ENCODE assay signal across 27 cellular contexts in the genomic region with DNA sequence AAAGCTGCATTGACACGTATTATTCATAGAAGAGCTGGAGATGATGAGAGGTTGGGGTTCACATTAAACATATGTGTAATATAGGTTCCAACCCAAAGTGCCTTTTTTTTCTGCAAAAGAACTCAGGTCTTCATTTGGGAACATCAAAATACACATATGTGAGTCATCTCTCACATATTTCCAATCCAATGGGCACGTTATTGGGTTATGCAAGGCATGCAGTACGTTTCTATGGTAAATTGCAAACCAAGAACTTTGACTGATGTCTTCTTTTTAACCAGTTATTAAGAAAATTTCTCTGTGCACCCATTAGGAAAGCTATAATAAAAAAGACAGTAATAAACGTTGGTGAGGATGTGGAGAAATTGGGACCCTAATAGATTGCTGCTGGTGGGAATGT.
DNase-seq lines count a peak whose midpoint lies in the region; ATAC-seq, FAIRE-seq and TF ChIP-seq lines count a peak whose summit lies in the region.
"Had no signal": no experiment of that assay in that cellular context is flagged by ENCODE, and none has a peak within 500 bp of the region (broad histone marks: within the 10 kb centered on the region; RNA-seq: fewer than 3 reads in every experiment).

No MANE protein-coding gene starts in this region.

- TF ChIP-seq RAD21 in A549 (conservative IDR thresholded peaks at IDR 0.05 in 1 of 2, IDR thresholded peaks at IDR 0.05 in 1 of 2): no peak

- H3K27ac ChIP-seq in A549: no peak overlapping the region
- H3K27ac ChIP-seq: BLaER1 treated with 17β-estradiol and CSF1 and Interleukin-3, amounts not matched to agents 10 nM and 100 nM had no signal

- no peaks in the 10 kb centered on the region for H3K9me3 Mint-ChIP-seq in activated T-helper 2 cell treated with anti-CD3 and anti-CD28 coated beads, Interferon-gamma antibody, Interleukin-2, Interleukin-4, amounts not matched to agents 10 μg/mL and 5 μg/mL and 100 μg/mL, durations not matched to agents 14 hours and 24 hours and 36 hours
- H3K9me3 Mint-ChIP-seq: CD4-positive, alpha-beta T cell had no signal

- DNase-seq in A549 (ENCODE audit: low read depth in 1 of 2, low spot score in 1 of 2): no peak
- DNase-seq in LHCN-M2 (ENCODE audit: low read depth): peak; percentile 29
- peak; percentile 28 for DNase-seq in astrocyte of the hippocampus (ENCODE audit: low read depth, low spot score)
- DNase-seq in glomerular visceral epithelial cell (ENCODE audit: extremely low spot score): peak; percentile 31
- DNase-seq in activated T-helper 2 cell treated with anti-CD3 and anti-CD28 coated beads, Interferon-gamma antibody, Interleukin-2, Interleukin-4, amounts not matched to agents 10 μg/mL and 5 μg/mL and 100 μg/mL, durations not matched to agents 14 hours and 24 hours and 36 hours (ENCODE audit: low spot score): no peak
- no peak for DNase-seq in T-helper 9 cell
- no peak for DNase-seq in NCI-H1694 (lab: John Stamatoyannopoulos, UW)
- DNase-seq in GM10248 (ENCODE audit: extremely low spot score): no peak
- DNase-seq: 8988T; AML-193; CD4-positive, alpha-beta T cell; HCEC 1CT; KBM-7; NCI-H1048; NCI-H1417; NCI-H1694 treated with DMSO at 0.1 percent for 48 hours; NCI-H2081 treated with DMSO at 0.1 percent for 48 hours; NCI-H2171; NCI-H524; NCI-H774; Right ventricle myocardium superior; RPMI8226 had no signal

- H3K4me3 ChIP-seq in A549: no peak overlapping the region
- H3K4me3 ChIP-seq: BLaER1 treated with 17β-estradiol and CSF1 and Interleukin-3, amounts not matched to agents 10 nM and 100 nM had no signal

- no peak overlapping the region for H3K4me3 Mint-ChIP-seq in activated T-helper 2 cell treated with anti-CD3 and anti-CD28 coated beads, Interferon-gamma antibody, Interleukin-2, Interleukin-4, amounts not matched to agents 10 μg/mL and 5 μg/mL and 100 μg/mL, durations not matched to agents 14 hours and 24 hours and 36 hours (ENCODE audit: low read depth)
- H3K4me3 Mint-ChIP-seq: CD4-positive, alpha-beta T cell had no signal

- H3K4me1 Mint-ChIP-seq in activated T-helper 2 cell treated with anti-CD3 and anti-CD28 coated beads, Interferon-gamma antibody, Interleukin-2, Interleukin-4, amounts not matched to agents 10 μg/mL and 5 μg/mL and 100 μg/mL, durations not matched to agents 14 hours and 24 hours and 36 hours (ENCODE audit: low read depth): no peaks in the 10 kb centered on the region

- H3K27ac Mint-ChIP-seq in activated T-helper 2 cell treated with anti-CD3 and anti-CD28 coated beads, Interferon-gamma antibody, Interleukin-2, Interleukin-4, amounts not matched to agents 10 μg/mL and 5 μg/mL and 100 μg/mL, durations not matched to agents 14 hours and 24 hours and 36 hours: no peak overlapping the region
- H3K27ac Mint-ChIP-seq: CD4-positive, alpha-beta T cell had no signal

- peak overlapping the region; percentile 28; the same call in 1 of the 3 replicates for H3K4me2 ChIP-seq in A549
- H3K4me2 ChIP-seq: BLaER1 treated with 17β-estradiol and CSF1 and Interleukin-3, amounts not matched to agents 10 nM and 100 nM had no signal

- TF ChIP-seq EP300 in A549 (IDR thresholded peaks at IDR 0.05): no peak

- CTCF ChIA-PET in A549 (lab: Yijun Ruan, JAX): interaction anchor here (0.9 kb wide), 1 partner anchor 47 kb away, joined by 4 read pairs; no protein-coding TSS in a partner anchor
- CTCF ChIA-PET in GM10248 (lab: Yijun Ruan, JAX): no interaction called here

- no peaks in the 10 kb centered on the region for H3K9me3 ChIP-seq in A549

- TF ChIP-seq POLR2A in A549 (IDR thresholded peaks at IDR 0.05; ENCODE audit: low read length): no peak

- FAIRE-seq in A549 (lab: Jason Lieb, UNC): no peak
- FAIRE-seq: D721Med, G401.6, GM12891, H1 had no signal

- peaks cover 15% of the 10 kb centered on the region for H3K4me1 ChIP-seq in A549

- intact Hi-C loops in activated T-helper 2 cell treated with anti-CD3 and anti-CD28 coated beads, Interferon-gamma antibody, Interleukin-2, Interleukin-4, amounts not matched to agents 10 μg/mL and 5 μg/mL and 100 μg/mL, durations not matched to agents 14 hours and 24 hours and 36 hours (cut with micrococcal nuclease): no loop called here

- H3K36me3 Mint-ChIP-seq in activated T-helper 2 cell treated with anti-CD3 and anti-CD28 coated beads, Interferon-gamma antibody, Interleukin-2, Interleukin-4, amounts not matched to agents 10 μg/mL and 5 μg/mL and 100 μg/mL, durations not matched to agents 14 hours and 24 hours and 36 hours (ENCODE audit: low read depth): no peaks in the 10 kb centered on the region

- no peak for ATAC-seq in A549

- TF ChIP-seq CTCF in A549 (IDR thresholded peaks at IDR 0.05) (no peak), GM10248 (IDR thresholded peaks at IDR 0.05; ENCODE audit: control extremely low read depth, extremely low read depth, low read depth, missing control alignments) (no peak)

- 26% methylated on average over 4 of the region's 4 CpGs for WGBS in A549 (ENCODE audit: missing lambda C conversion rate)

- no peaks in the 10 kb centered on the region for H3K27me3 Mint-ChIP-seq in activated T-helper 2 cell treated with anti-CD3 and anti-CD28 coated beads, Interferon-gamma antibody, Interleukin-2, Interleukin-4, amounts not matched to agents 10 μg/mL and 5 μg/mL and 100 μg/mL, durations not matched to agents 14 hours and 24 hours and 36 hours (ENCODE audit: low read depth)
- H3K27me3 Mint-ChIP-seq: CD4-positive, alpha-beta T cell had no signal

- POLR2A ChIA-PET in A549 (lab: Yijun Ruan, JAX): no interaction called here
- POLR2A ChIA-PET in GM10248 (lab: Yijun Ruan, JAX): no interaction called here

TF ChIP-seq in A549, 52 proteins besides CTCF, POLR2A, EP300 and RAD21:
- TF ChIP-seq, protein P1, sequence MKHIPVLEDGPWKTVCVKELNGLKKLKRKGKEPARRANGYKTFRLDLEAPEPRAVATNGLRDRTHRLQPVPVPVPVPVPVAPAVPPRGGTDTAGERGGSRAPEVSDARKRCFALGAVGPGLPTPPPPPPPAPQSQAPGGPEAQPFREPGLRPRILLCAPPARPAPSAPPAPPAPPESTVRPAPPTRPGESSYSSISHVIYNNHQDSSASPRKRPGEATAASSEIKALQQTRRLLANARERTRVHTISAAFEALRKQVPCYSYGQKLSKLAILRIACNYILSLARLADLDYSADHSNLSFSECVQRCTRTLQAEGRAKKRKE (CRISPR knock-in tag; IDR thresholded peaks at IDR 0.05; ENCODE audit: low read depth): no peak
- TF ChIP-seq, protein P2, sequence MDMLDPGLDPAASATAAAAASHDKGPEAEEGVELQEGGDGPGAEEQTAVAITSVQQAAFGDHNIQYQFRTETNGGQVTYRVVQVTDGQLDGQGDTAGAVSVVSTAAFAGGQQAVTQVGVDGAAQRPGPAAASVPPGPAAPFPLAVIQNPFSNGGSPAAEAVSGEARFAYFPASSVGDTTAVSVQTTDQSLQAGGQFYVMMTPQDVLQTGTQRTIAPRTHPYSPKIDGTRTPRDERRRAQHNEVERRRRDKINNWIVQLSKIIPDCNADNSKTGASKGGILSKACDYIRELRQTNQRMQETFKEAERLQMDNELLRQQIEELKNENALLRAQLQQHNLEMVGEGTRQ (IDR thresholded peaks at IDR 0.05): no peak
- TF ChIP-seq ZC3H11A (IDR thresholded peaks at IDR 0.05): no peak
- no peak for TF ChIP-seq CBX8 (IDR thresholded peaks at IDR 0.05)
- TF ChIP-seq RARB (CRISPR knock-in tag; IDR thresholded peaks at IDR 0.05): no peak
- TF ChIP-seq POLR2AphosphoS2 (conservative IDR thresholded peaks at IDR 0.05; ENCODE audit: low read length): no peak
- TF ChIP-seq FOXS1 (CRISPR knock-in tag; IDR thresholded peaks at IDR 0.05): no peak
- no peak for TF ChIP-seq CHD2 (IDR thresholded peaks at IDR 0.05; ENCODE audit: low read length, partially characterized antibody)
- TF ChIP-seq CEBPB (IDR thresholded peaks at IDR 0.05): no peak
- no peak for TF ChIP-seq ZNF302 (CRISPR knock-in tag; IDR thresholded peaks at IDR 0.05)
- TF ChIP-seq, protein P3, sequence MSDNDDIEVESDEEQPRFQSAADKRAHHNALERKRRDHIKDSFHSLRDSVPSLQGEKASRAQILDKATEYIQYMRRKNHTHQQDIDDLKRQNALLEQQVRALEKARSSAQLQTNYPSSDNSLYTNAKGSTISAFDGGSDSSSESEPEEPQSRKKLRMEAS (IDR thresholded peaks at IDR 0.05): no peak
- TF ChIP-seq, protein P4, sequence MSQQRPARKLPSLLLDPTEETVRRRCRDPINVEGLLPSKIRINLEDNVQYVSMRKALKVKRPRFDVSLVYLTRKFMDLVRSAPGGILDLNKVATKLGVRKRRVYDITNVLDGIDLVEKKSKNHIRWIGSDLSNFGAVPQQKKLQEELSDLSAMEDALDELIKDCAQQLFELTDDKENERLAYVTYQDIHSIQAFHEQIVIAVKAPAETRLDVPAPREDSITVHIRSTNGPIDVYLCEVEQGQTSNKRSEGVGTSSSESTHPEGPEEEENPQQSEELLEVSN (IDR thresholded peaks at IDR 0.05; ENCODE audit: borderline replicate concordance, low read depth): no peak
- no peak for TF ChIP-seq NPAS2 (CRISPR knock-in tag; IDR thresholded peaks at IDR 0.05; ENCODE audit: borderline replicate concordance)
TF ChIP-seq in A549: peak in this region for 0.

Comparison
In these comparisons a context has a peak if more than half of its experiments do, and no peak if none do; other contexts are left out.
1. DNase-seq: peak in LHCN-M2 (single experiment), astrocyte of the hippocampus (single experiment) and glomerular visceral epithelial cell (single experiment); none in A549 (0 of 2), activated T-helper 2 cell treated with anti-CD3 and anti-CD28 coated beads, Interferon-gamma antibody, Interleukin-2, Interleukin-4, amounts not matched to agents 10 μg/mL and 5 μg/mL and 100 μg/mL, durations not matched to agents 14 hours and 24 hours and 36 hours (single experiment), T-helper 9 cell (single experiment), NCI-H1694 (single experiment) and GM10248 (single experiment).